ENCODE assay signal across 10 cellular contexts in the genomic region with DNA sequence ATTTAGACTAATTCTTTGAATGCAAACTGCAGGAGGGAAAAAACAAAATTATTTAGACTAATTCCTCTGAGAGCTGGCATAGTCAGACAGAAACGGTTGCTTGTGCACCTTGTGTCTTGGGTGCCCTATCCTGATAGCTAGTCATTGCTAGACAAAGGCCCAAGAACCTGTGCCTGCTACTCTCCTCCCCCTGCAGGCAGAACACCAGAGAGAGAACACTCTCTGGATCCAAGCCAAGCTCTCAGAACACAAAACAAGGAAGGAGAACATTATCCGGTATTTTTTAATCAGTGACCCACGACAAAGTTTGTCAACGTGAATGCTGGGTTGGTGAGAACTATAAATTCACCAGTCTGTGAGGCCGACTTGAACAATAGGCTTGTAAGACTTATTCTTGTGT. TPM values are rescaled to one million over a fixed set of nuclear protein-coding genes. Genes with fewer than 3 reads are reported as not detected.
A peak's percentile ranks its signal among the peaks of the same experiment; 100 is the strongest.
DNase-seq lines count a peak whose midpoint lies in the region; ATAC-seq, FAIRE-seq and TF ChIP-seq lines count a peak whose summit lies in the region.
"Had no signal": no experiment of that assay in that cellular context is flagged by ENCODE, and none has a peak within 500 bp of the region (broad histone marks: within the 10 kb centered on the region; RNA-seq: fewer than 3 reads in every experiment).

No MANE protein-coding gene starts in this region.

- TF ChIP-seq CTCF in VCaP (conservative IDR thresholded peaks at IDR 0.05) (peak; percentile 71), testis (IDR thresholded peaks at IDR 0.05) (peak in 2 of 3 experiments; percentile 12)

- H3K27ac ChIP-seq in VCaP, result peak overlapping the region; percentile 27
- H3K27ac ChIP-seq in testis, result peak overlapping the region in 1 of 2 donors; percentile 24

- H3K9me3 ChIP-seq in testis, result no peaks in the 10 kb centered on the region

- H3K36me3 ChIP-seq in testis (ENCODE audit: low read depth, missing control alignments), result no peaks in the 10 kb centered on the region

- no peaks in the 10 kb centered on the region for H3K27me3 ChIP-seq in testis

- DNase-seq in NCI-H2081 (lab: John Stamatoyannopoulos, UW), result peak; percentile 7 to 57
- no peak for DNase-seq in NCI-H2081 treated with DMSO at 0.1 percent for 48 hours (lab: John Stamatoyannopoulos, UW)
- DNase-seq in iPS-NIHi7 (ENCODE audit: extremely low spot score), result peak; percentile 31
- peak; percentile 55 for DNase-seq in testis
- DNase-seq in frontal cortex (ENCODE audit: low spot score in 2 of 2), result no peak
- no peak for DNase-seq in NCI-H526 treated with DMSO at 0.1 percent for 48 hours (lab: John Stamatoyannopoulos, UW)

- WGBS in testis, 2 donors, result 21 to 47% methylated on average over 5 of the region's 5 CpGs

- no peak overlapping the region for H3K4me3 ChIP-seq in testis

- intact Hi-C loops in testis (cut with DNase I; ENCODE audit: low total_unique reads), result no loop called here

- no peak for TF ChIP-seq POLR2A in testis (IDR thresholded peaks at IDR 0.05)

- peaks cover 10% of the 10 kb centered on the region for H3K4me1 ChIP-seq in testis

- no peak for FAIRE-seq in frontal cortex (lab: Jason Lieb, UNC)
- FAIRE-seq: colon, GM12892 had no signal

- no peak for ATAC-seq in GM21529 (IDR thresholded peaks at IDR 0.05; ENCODE audit: unreplicated experiment)

RNA-seq across cellular contexts. Expression of gene PPP1R9A, which starts 18.9 kb away (rescaled TPM):
- total RNA-seq in testis (10 to 100 TPM; 47.0 to 47.8 TPM), frontal cortex (93.3 TPM)
- 16.7 TPM for polyA plus RNA-seq in testis (ENCODE audit: insufficient read depth, low read depth, low replicate concordance)

Comparison
In these comparisons a context has a peak if more than half of its experiments do, and no peak if none do; other contexts are left out.
1. DNase-seq: peak in NCI-H2081 (2 of 2), iPS-NIHi7 (single experiment) and testis (single experiment); none in NCI-H2081 treated with DMSO at 0.1 percent for 48 hours (single experiment), frontal cortex (0 of 2) and NCI-H526 treated with DMSO at 0.1 percent for 48 hours (single experiment).